Comparison of ENCODE assay signal across 8 cellular contexts in the genomic region with DNA sequence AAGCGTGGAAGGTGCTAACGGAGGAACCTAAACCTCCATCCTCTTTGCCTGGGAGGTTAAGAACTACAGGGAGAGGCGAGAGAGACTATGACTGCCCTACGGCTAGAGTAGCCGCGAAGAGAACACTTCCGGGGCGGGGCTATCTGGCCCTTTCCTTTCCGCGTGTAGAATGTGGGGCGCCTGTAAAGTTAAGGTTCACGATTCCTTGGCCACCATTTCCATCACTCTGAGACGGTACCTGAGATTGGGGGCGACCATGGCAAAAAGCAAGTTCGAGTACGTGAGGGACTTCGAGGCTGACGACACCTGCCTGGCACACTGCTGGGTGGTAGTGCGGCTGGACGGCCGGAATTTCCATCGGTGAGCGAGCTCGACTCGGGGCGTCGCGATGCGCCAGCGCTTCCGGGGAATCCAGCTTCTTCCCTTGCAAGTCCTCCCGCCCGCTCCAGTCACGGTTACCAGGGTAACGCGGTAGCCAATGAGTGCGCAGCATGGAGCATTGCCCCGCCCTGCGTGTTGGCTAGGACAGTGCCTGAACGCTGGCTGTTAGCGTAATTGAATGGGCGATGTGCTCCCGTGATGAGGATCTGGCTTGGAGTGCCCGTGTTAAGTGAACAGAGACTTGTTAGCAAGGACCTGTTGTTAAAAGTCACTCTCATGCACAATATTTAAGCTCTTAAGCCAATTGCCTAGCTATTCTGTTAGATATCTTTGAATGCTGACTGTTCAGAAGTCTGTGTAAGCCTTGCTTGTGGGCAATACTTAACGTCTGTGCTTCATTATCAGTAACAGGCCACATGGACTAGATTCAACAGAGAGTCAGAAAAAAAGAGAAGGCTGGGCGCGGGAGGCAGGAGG. TPM values are rescaled to one million over a fixed set of nuclear protein-coding genes. Genes with fewer than 3 reads are reported as not detected.
DNase-seq lines count a peak whose midpoint lies in the region; ATAC-seq and TF ChIP-seq lines count a peak whose summit lies in the region.

TSS of gene THG1L (plus strand) at position 149 of the 858 bp plus-strand sequence. CDS start at position 170, 21 bp downstream.

- H3K36me3 Mint-ChIP-seq in activated naive CD4-positive, alpha-beta T cell treated with anti-CD3 and anti-CD28 coated beads, Interleukin-2, amount 50 U/mL, for 72 hours: peaks cover 10 to 19% of the 10 kb centered on the region in 2 donors

- H3K9me3 Mint-ChIP-seq in activated naive CD4-positive, alpha-beta T cell treated with anti-CD3 and anti-CD28 coated beads, Interleukin-2, amount 50 U/mL, for 72 hours: no peaks in the 10 kb centered on the region

- H3K4me1 ChIP-seq in thoracic aorta (ENCODE audit: control insufficient read depth in 1 of 2, low read depth in 2 of 2): peaks cover 4 to 6% of the 10 kb centered on the region in 2 donors

- H3K27ac Mint-ChIP-seq in activated naive CD4-positive, alpha-beta T cell treated with anti-CD3 and anti-CD28 coated beads, Interleukin-2, amount 50 U/mL, for 72 hours: peak within 1 kb of the TSS; percentile 94 to 97

- H3K4me3 ChIP-seq in GM08714 (ENCODE audit: low read length) (peak within 1 kb of the TSS; percentile 68), thoracic aorta (peak within 1 kb of the TSS; percentile 94)

- TF ChIP-seq CTCF in omental fat pad (IDR thresholded peaks at IDR 0.05): no peak
- TF ChIP-seq CTCF in thoracic aorta (IDR thresholded peaks at IDR 0.05): no peak

- peak within 1 kb of the TSS; percentile 91 to 92 for H3K27ac ChIP-seq in thoracic aorta

- DNase-seq in NCI-H1092 treated with DMSO at 0.1 percent for 48 hours (lab: John Stamatoyannopoulos, UW) (peak; percentile 91), SKM-1 (lab: John Stamatoyannopoulos, UW; ENCODE audit: unreplicated experiment) (peak; percentile 94), glomerular endothelial cell (ENCODE audit: extremely low read depth, low read depth, low spot score) (peak; percentile 66), omental fat pad (ENCODE audit: low spot score) (peak; percentile 99), thoracic aorta (ENCODE audit: low spot score) (peak; percentile 96)
- DNase-seq in activated naive CD4-positive, alpha-beta T cell treated with anti-CD3 and anti-CD28 coated beads, Interleukin-2, amount 50 U/mL, for 72 hours (ENCODE audit: low spot score in 2 of 2): peak; percentile 97 to 99

- no peaks in the 10 kb centered on the region for H3K9me3 ChIP-seq in thoracic aorta

- no peaks in the 10 kb centered on the region for H3K27me3 ChIP-seq in thoracic aorta (replicated peaks; ENCODE audit: insufficient read depth)

- H3K36me3 ChIP-seq in thoracic aorta: no peaks in the 10 kb centered on the region

- ATAC-seq in HG02610 (IDR thresholded peaks at IDR 0.05; ENCODE audit: unreplicated experiment): peak; percentile 93
- peak; percentile 93 to 95 for ATAC-seq in activated naive CD4-positive, alpha-beta T cell treated with anti-CD3 and anti-CD28 coated beads, Interleukin-2, amount 50 U/mL, for 72 hours
- peak; percentile 100 for ATAC-seq in omental fat pad (ENCODE audit: low FRiP score)
- ATAC-seq in thoracic aorta (ENCODE audit: insufficient number of reproducible peaks, low FRiP score, low read depth): peak; percentile 97

RNA-seq across cellular contexts. Expression of gene THG1L, which starts in this region (rescaled TPM):
- total RNA-seq in activated naive CD4-positive, alpha-beta T cell treated with anti-CD3 and anti-CD28 coated beads, Interleukin-2, amount 50 U/mL, for 72 hours: 10 to 100 TPM; 13.2 to 32.3 TPM
- total RNA-seq in glomerular endothelial cell: 7.2 and 8.3 TPM in 2 replicates
- 10 to 100 TPM in 3 of 4 donors, 1 to 10 TPM in 1; 9.8 to 12.1 (median 11.1) TPM for total RNA-seq in omental fat pad
- 1 to 10 TPM; 7.5 to 9.5 TPM for total RNA-seq in thoracic aorta

Comparison
In these comparisons a context has a peak if more than half of its experiments do, and no peak if none do; other contexts are left out.
1. Peak in every context shown above with its lines: DNase-seq, ATAC-seq, H3K4me3 ChIP-seq and H3K27ac ChIP-seq.